16 cellular contexts compared by ENCODE assay signal in genomic region chr5:95782166-95782565, GRCh38. TPM values are rescaled to one million over a fixed set of nuclear protein-coding genes. Genes with fewer than 3 reads are reported as not detected.
A peak's percentile ranks its signal among the peaks of the same experiment; 100 is the strongest.
DNase-seq lines count a peak whose midpoint lies in the region; ATAC-seq and TF ChIP-seq lines count a peak whose summit lies in the region.
"Had no signal": no experiment of that assay in that cellular context is flagged by ENCODE, and none has a peak within 500 bp of the region (broad histone marks: within the 10 kb centered on the region; RNA-seq: fewer than 3 reads in every experiment).

No MANE protein-coding gene starts in this region.

- no peaks in the 10 kb centered on the region for H3K9me2 ChIP-seq in OCI-LY1 (ENCODE audit: low read depth, low read length)

- H2AFZ ChIP-seq in OCI-LY1 (ENCODE audit: low read length) = 0 out of 2 replicates have a peak overlapping the region, but pooled peaks have one; percentile 64
- H2AFZ ChIP-seq: GM23338 had no signal

- TF ChIP-seq CTCF in OCI-LY1 (IDR thresholded peaks at IDR 0.05; ENCODE audit: low read length) = no peak
- no peak for TF ChIP-seq CTCF in epithelial cell of esophagus (IDR thresholded peaks at IDR 0.05; ENCODE audit: insufficient read depth, low read depth, low read length, missing control alignments)
- TF ChIP-seq CTCF in progenitor cell of endocrine pancreas (IDR thresholded peaks at IDR 0.05; ENCODE audit: unreplicated experiment) = no peak
- TF ChIP-seq CTCF in endothelial cell (IDR thresholded peaks at IDR 0.05; ENCODE audit: unreplicated experiment) = no peak

- H3K36me3 Mint-ChIP-seq in progenitor cell of endocrine pancreas (ENCODE audit: insufficient read depth) (peaks cover 23% of the 10 kb centered on the region), endothelial cell (ENCODE audit: low read depth, unreplicated experiment) (no peaks in the 10 kb centered on the region)
- H3K36me3 Mint-ChIP-seq: CD4-positive, alpha-beta memory T cell had no signal

- no peak overlapping the region for H3K4me2 ChIP-seq in OCI-LY1 (ENCODE audit: low read length)
- H3K4me2 ChIP-seq: GM23338 had no signal

- H3K4me3 ChIP-seq in OCI-LY1 (ENCODE audit: low read depth, low read length, poor library complexity, severe bottlenecking) (no peak overlapping the region), epithelial cell of esophagus (ENCODE audit: low read length) (no peak overlapping the region), subcutaneous abdominal adipose tissue (ENCODE audit: low read depth in 1 of 5, low read length in 5 of 5) (no peak overlapping the region)
- H3K4me3 ChIP-seq: A549, GM12878, GM23338 had no signal

- H3K9me3 ChIP-seq in OCI-LY1 (ENCODE audit: low read length) = no peaks in the 10 kb centered on the region
- H3K9me3 ChIP-seq in subcutaneous abdominal adipose tissue (ENCODE audit: control insufficient read depth in 5 of 5, low read length in 5 of 5) = no peaks in the 10 kb centered on the region
- H3K9me3 ChIP-seq: A549, BE2C had no signal

- H3F3A ChIP-seq in OCI-LY1 (ENCODE audit: insufficient read depth, low read length) = no peaks in the 10 kb centered on the region

- H3K79me2 ChIP-seq in OCI-LY1 (ENCODE audit: insufficient read depth, low read length) = no peaks in the 10 kb centered on the region

- H3K36me3 ChIP-seq in OCI-LY1 (ENCODE audit: insufficient read depth, low read length) (no peaks in the 10 kb centered on the region), subcutaneous abdominal adipose tissue (ENCODE audit: control insufficient read depth in 5 of 5, insufficient read depth in 5 of 5, low read length in 5 of 5) (peaks cover 0 to 9% (median 6%) of the 10 kb centered on the region in 5 donors)

- H3K27me3 Mint-ChIP-seq in progenitor cell of endocrine pancreas = no peaks in the 10 kb centered on the region
- no peaks in the 10 kb centered on the region for H3K27me3 Mint-ChIP-seq in endothelial cell (ENCODE audit: unreplicated experiment)
- H3K27me3 Mint-ChIP-seq: CD4-positive, alpha-beta memory T cell had no signal

- H3K27ac ChIP-seq in OCI-LY1 (ENCODE audit: low read depth, low read length, poor library complexity, severe bottlenecking) = no peak overlapping the region
- H3K27ac ChIP-seq in subcutaneous abdominal adipose tissue (ENCODE audit: low read depth, low read length) = peak overlapping the region; percentile 68

- no peak overlapping the region for H3K4me3 Mint-ChIP-seq in progenitor cell of endocrine pancreas (ENCODE audit: low read depth)
- no peak overlapping the region for H3K4me3 Mint-ChIP-seq in endothelial cell (ENCODE audit: unreplicated experiment)
- H3K4me3 Mint-ChIP-seq: CD4-positive, alpha-beta memory T cell; GM23338 had no signal

- H3K4me1 Mint-ChIP-seq in progenitor cell of endocrine pancreas (ENCODE audit: low read depth) = peaks cover 5% of the 10 kb centered on the region
- H3K4me1 Mint-ChIP-seq in endothelial cell (ENCODE audit: unreplicated experiment) = peaks cover 6% of the 10 kb centered on the region

- ATAC-seq in GM18867 (IDR thresholded peaks at IDR 0.05; ENCODE audit: unreplicated experiment) = no peak

- H3K9ac ChIP-seq in OCI-LY1 (ENCODE audit: low read length) (no peak overlapping the region), subcutaneous abdominal adipose tissue (ENCODE audit: low read length in 5 of 5) (no peak overlapping the region)

- H3K4me1 ChIP-seq in OCI-LY1 (ENCODE audit: insufficient read depth, low read length, severe bottlenecking) = peaks cover 8% of the 10 kb centered on the region
- H3K4me1 ChIP-seq in subcutaneous abdominal adipose tissue (ENCODE audit: control insufficient read depth in 5 of 5, insufficient read depth in 5 of 5, low read length in 5 of 5) = peaks cover 0 to 36% (median 17%) of the 10 kb centered on the region in 5 donors

- H3K9me3 Mint-ChIP-seq in progenitor cell of endocrine pancreas (ENCODE audit: low read depth) (no peaks in the 10 kb centered on the region), endothelial cell (ENCODE audit: unreplicated experiment) (no peaks in the 10 kb centered on the region)
- H3K9me3 Mint-ChIP-seq: CD4-positive, alpha-beta memory T cell had no signal

- no peaks in the 10 kb centered on the region for H3K27me3 ChIP-seq in OCI-LY1 (ENCODE audit: insufficient read depth, low read length)
- no peaks in the 10 kb centered on the region for H3K27me3 ChIP-seq in subcutaneous abdominal adipose tissue (ENCODE audit: control insufficient read depth in 5 of 5, insufficient read depth in 4 of 5, low read length in 5 of 5)
- H3K27me3 ChIP-seq: BE2C had no signal

- no peaks in the 10 kb centered on the region for H4K20me1 ChIP-seq in OCI-LY1 (ENCODE audit: insufficient read depth, low read length)

- DNase-seq in epithelial cell of esophagus (ENCODE audit: low read depth) (peak; percentile 8), progenitor cell of endocrine pancreas (ENCODE audit: low spot score, unreplicated experiment) (no peak), dedifferentiated amniotic fluid mesenchymal stem cell (ENCODE audit: extremely low spot score) (no peak), endothelial cell (ENCODE audit: low spot score) (no peak), NCI-H2196 (lab: John Stamatoyannopoulos, UW; ENCODE audit: unreplicated experiment) (no peak)
- DNase-seq: BE2C; CD4-positive, alpha-beta memory T cell; DMS79; H7 had no signal

- H3K27ac Mint-ChIP-seq in progenitor cell of endocrine pancreas = peak overlapping the region; percentile 33
- no peak overlapping the region for H3K27ac Mint-ChIP-seq in endothelial cell (ENCODE audit: unreplicated experiment)
- H3K27ac Mint-ChIP-seq: GM23338 had no signal

RNA-seq across cellular contexts. Expression of gene GLRX, which starts 40.4 kb away (rescaled TPM):
- total RNA-seq in progenitor cell of endocrine pancreas = 11.6 and 12.7 TPM in 2 replicates
- 27.5 TPM for total RNA-seq in endothelial cell (ENCODE audit: unreplicated experiment)
- total RNA-seq: G401 had no signal

RNA-seq across cellular contexts. Expression of gene RHOBTB3, which starts 51.0 kb away (rescaled TPM):
- 55.9 and 61.9 TPM in 2 replicates for total RNA-seq in progenitor cell of endocrine pancreas
- total RNA-seq in endothelial cell (ENCODE audit: unreplicated experiment) = 22.8 TPM
